8 cellular contexts compared by ENCODE assay signal in genomic region chr12:126772171-126772864, GRCh38.
A peak's percentile ranks its signal among the peaks of the same experiment; 100 is the strongest.
DNase-seq lines count a peak whose midpoint lies in the region; ATAC-seq, FAIRE-seq and TF ChIP-seq lines count a peak whose summit lies in the region.

No MANE protein-coding gene starts in this region.

- peak; percentile 2 to 66 for DNase-seq in A549 (ENCODE audit: low read depth in 1 of 2, low spot score in 1 of 2)
- peak; percentile 71 to 89 for DNase-seq in SJCRH30
- DNase-seq in choroid plexus epithelial cell (ENCODE audit: low read depth): peak; percentile 1
- peak; percentile 6 to 19 for DNase-seq in stimulated activated CD4-positive, alpha-beta T cell treated with anti-CD3 and anti-CD28 coated beads, Interleukin-4, amount 100 ng/mL, for 48 hours (ENCODE audit: low read depth in 2 of 2)
- no peak for DNase-seq in HUDEP-2 (lab: John Stamatoyannopoulos, UW; ENCODE audit: unreplicated experiment in 76 of 76)
- no peak for DNase-seq in osteocyte (ENCODE audit: extremely low spot score, unreplicated experiment)

- WGBS in A549 (ENCODE audit: missing lambda C conversion rate): 52% methylated on average over 18 of the region's 18 CpGs

- peaks cover 58% of the 10 kb centered on the region for H3K9me3 Mint-ChIP-seq in osteocyte (ENCODE audit: unreplicated experiment)

- TF ChIP-seq RAD21 in A549 (conservative IDR thresholded peaks at IDR 0.05 in 1 of 2, IDR thresholded peaks at IDR 0.05 in 1 of 2): no peak

- ATAC-seq in A549 (peak in 1 of 2 experiments; percentile 38; a peak in 2 of 6 replicates), GM18907 (IDR thresholded peaks at IDR 0.05; ENCODE audit: unreplicated experiment) (peak; percentile 85), HG03095 (IDR thresholded peaks at IDR 0.05; ENCODE audit: unreplicated experiment) (peak; percentile 75)

- TF ChIP-seq POLR2A in A549 (IDR thresholded peaks at IDR 0.05; ENCODE audit: low read length): no peak

- CTCF ChIA-PET in A549 (lab: Yijun Ruan, JAX): interaction anchor here (0.6 to 1.1 kb wide), 2 partner anchors 12 to 138 kb away, joined by 3 read pairs; no protein-coding TSS in a partner anchor

- H3K4me3 ChIP-seq in A549: no peak overlapping the region
- H3K4me3 ChIP-seq in SJCRH30: peak overlapping the region; percentile 64
- no peak overlapping the region for H3K4me3 ChIP-seq in choroid plexus epithelial cell (ENCODE audit: low read depth, low read length)

- no peaks in the 10 kb centered on the region for H3K4me1 Mint-ChIP-seq in osteocyte (ENCODE audit: unreplicated experiment)

- no peaks in the 10 kb centered on the region for H3K36me3 Mint-ChIP-seq in osteocyte (ENCODE audit: unreplicated experiment)

- H3K4me3 Mint-ChIP-seq in osteocyte (ENCODE audit: unreplicated experiment): no peak overlapping the region

- no peak overlapping the region for H3K4me2 ChIP-seq in A549

- no peaks in the 10 kb centered on the region for H3K36me3 ChIP-seq in SJCRH30

- no peaks in the 10 kb centered on the region for H3K4me1 ChIP-seq in A549
- H3K4me1 ChIP-seq in SJCRH30: no peaks in the 10 kb centered on the region

- no peaks in the 10 kb centered on the region for H3K9me3 ChIP-seq in A549
- peaks cover 3% of the 10 kb centered on the region; the same call in 1 of the 2 replicates for H3K9me3 ChIP-seq in SJCRH30 (replicated peaks)

- TF ChIP-seq CTCF in A549 (IDR thresholded peaks at IDR 0.05) (no peak), choroid plexus epithelial cell (conservative IDR thresholded peaks at IDR 0.05; ENCODE audit: low read depth, low read length) (no peak), osteocyte (IDR thresholded peaks at IDR 0.05) (no peak)

- no peak for TF ChIP-seq EP300 in A549 (IDR thresholded peaks at IDR 0.05)

- no peak for FAIRE-seq in A549 (lab: Jason Lieb, UNC)

- POLR2A ChIA-PET in A549 (lab: Yijun Ruan, JAX): interaction anchor here (0.7 kb wide), 1 partner anchor 311 kb away, joined by 5 read pairs; no protein-coding TSS in a partner anchor

- H3K27ac Mint-ChIP-seq in osteocyte (ENCODE audit: unreplicated experiment): no peak overlapping the region

- H3K27me3 Mint-ChIP-seq in osteocyte (ENCODE audit: unreplicated experiment): no peaks in the 10 kb centered on the region

- H3K27me3 ChIP-seq in SJCRH30: no peaks in the 10 kb centered on the region

- H3K27ac ChIP-seq in A549 (no peak overlapping the region), SJCRH30 (peak overlapping the region; percentile 72)

TF ChIP-seq in A549, 52 proteins besides CTCF, POLR2A, EP300 and RAD21:
- no peak for TF ChIP-seq HDAC2 (IDR thresholded peaks at IDR 0.05)
- TF ChIP-seq FOSL2 (IDR thresholded peaks at IDR 0.05): no peak
- peak; percentile 56 for TF ChIP-seq FOSL2 (CRISPR knock-in tag; IDR thresholded peaks at IDR 0.05)

Comparison
In these comparisons a context has a peak if more than half of its experiments do, and no peak if none do; other contexts are left out.
1. DNase-seq: peak in A549 (2 of 2), SJCRH30 (2 of 2), choroid plexus epithelial cell (single experiment) and stimulated activated CD4-positive, alpha-beta T cell treated with anti-CD3 and anti-CD28 coated beads, Interleukin-4, amount 100 ng/mL, for 48 hours (2 of 2); none in HUDEP-2 (0 of 76) and osteocyte (single experiment).